Comparison of ENCODE assay signal across 19 cellular contexts in genomic region chr1:33456302-33456886, GRCh38. TPM values are rescaled to one million over a fixed set of nuclear protein-coding genes. Genes with fewer than 3 reads are reported as not detected.
DNase-seq lines count a peak whose midpoint lies in the region; ATAC-seq and TF ChIP-seq lines count a peak whose summit lies in the region.
"Had no signal": no experiment of that assay in that cellular context is flagged by ENCODE, and none has a peak within 500 bp of the region (broad histone marks: within the 10 kb centered on the region; RNA-seq: fewer than 3 reads in every experiment).

No MANE protein-coding gene starts in this region.

- CTCF ChIA-PET in Calu3 (lab: Charles Lee), result interaction anchor here (0.7 to 1.4 kb wide), 2 partner anchors 93 to 161 kb away, joined by 3 to 11 read pairs; no protein-coding TSS in a partner anchor

- H3K9me3 Mint-ChIP-seq in dendritic cell treated with granulocyte-macrophage colony-stimulating factor and Interleukin-4, amounts not matched to agents 40 ng/mL and 50 ng/mL, for 4 days, result no peaks in the 10 kb centered on the region
- no peaks in the 10 kb centered on the region for H3K9me3 Mint-ChIP-seq in Calu3 (ENCODE audit: low read depth, unreplicated experiment)
- H3K9me3 Mint-ChIP-seq: activated CD4-positive, alpha-beta T cell treated with anti-CD3 and anti-CD28 coated beads, Interleukin-2, amount 10 ng/mL, durations not matched to agents 24 days and 14 days; activated naive CD8-positive, alpha-beta T cell treated with anti-CD3 and anti-CD28 coated beads for 36 hours; activated T-helper 17 cell treated with anti-CD3 and anti-CD28 coated beads, Interleukin-2, amount 50 U/mL, for 72 hours; CD8-positive, alpha-beta T cell; HFFc6; stimulated activated memory B cell treated with anti-CD40 and anti-IgM and Interleukin-4, amounts not matched to agents 10 μg/mL and 1 μg/mL and 100 μg/mL, for 72 hours had no signal

- no TSS peak for BruUV-seq in Calu3 (replicated peaks; lab: Mats Ljungman, UMichigan)

- H3K27ac Mint-ChIP-seq in dendritic cell treated with granulocyte-macrophage colony-stimulating factor and Interleukin-4, amounts not matched to agents 40 ng/mL and 50 ng/mL, for 4 days, result peak overlapping the region; percentile 83
- no peak overlapping the region for H3K27ac Mint-ChIP-seq in Calu3 (ENCODE audit: unreplicated experiment)
- H3K27ac Mint-ChIP-seq: activated CD4-positive, alpha-beta T cell treated with anti-CD3 and anti-CD28 coated beads, Interleukin-2, amount 10 ng/mL, durations not matched to agents 24 days and 14 days; activated naive CD8-positive, alpha-beta T cell treated with anti-CD3 and anti-CD28 coated beads for 36 hours; activated T-helper 17 cell treated with anti-CD3 and anti-CD28 coated beads, Interleukin-2, amount 50 U/mL, for 72 hours; CD8-positive, alpha-beta T cell; neural progenitor cell; stimulated activated memory B cell treated with anti-CD40 and anti-IgM and Interleukin-4, amounts not matched to agents 10 μg/mL and 1 μg/mL and 100 μg/mL, for 72 hours had no signal

- H3K36me3 Mint-ChIP-seq in dendritic cell treated with granulocyte-macrophage colony-stimulating factor and Interleukin-4, amounts not matched to agents 40 ng/mL and 50 ng/mL, for 4 days (ENCODE audit: low read depth), result no peaks in the 10 kb centered on the region
- H3K36me3 Mint-ChIP-seq in Calu3 (ENCODE audit: insufficient read depth, unreplicated experiment), result no peaks in the 10 kb centered on the region
- H3K36me3 Mint-ChIP-seq: activated naive CD8-positive, alpha-beta T cell treated with anti-CD3 and anti-CD28 coated beads for 36 hours; CD8-positive, alpha-beta T cell; neural progenitor cell; stimulated activated memory B cell treated with anti-CD40 and anti-IgM and Interleukin-4, amounts not matched to agents 10 μg/mL and 1 μg/mL and 100 μg/mL, for 72 hours had no signal

- H3K36me3 ChIP-seq in adrenal gland (replicated peaks in 1 of 2) (no peaks in the 10 kb centered on the region), mesodermal cell (ENCODE audit: control insufficient read depth, insufficient read depth, low read length) (no peaks in the 10 kb centered on the region), testis (ENCODE audit: low read depth, missing control alignments) (no peaks in the 10 kb centered on the region)
- H3K36me3 ChIP-seq: neural progenitor cell, tibial artery had no signal

- no peak overlapping the region for H3K4me3 Mint-ChIP-seq in dendritic cell treated with granulocyte-macrophage colony-stimulating factor and Interleukin-4, amounts not matched to agents 40 ng/mL and 50 ng/mL, for 4 days
- H3K4me3 Mint-ChIP-seq in Calu3 (ENCODE audit: low read depth, unreplicated experiment), result no peak overlapping the region
- H3K4me3 Mint-ChIP-seq: activated CD4-positive, alpha-beta T cell treated with anti-CD3 and anti-CD28 coated beads, Interleukin-2, amount 10 ng/mL, durations not matched to agents 24 days and 14 days; activated naive CD8-positive, alpha-beta T cell treated with anti-CD3 and anti-CD28 coated beads for 36 hours; activated T-helper 17 cell treated with anti-CD3 and anti-CD28 coated beads, Interleukin-2, amount 50 U/mL, for 72 hours; CD8-positive, alpha-beta T cell; HFFc6; neural progenitor cell; stimulated activated memory B cell treated with anti-CD40 and anti-IgM and Interleukin-4, amounts not matched to agents 10 μg/mL and 1 μg/mL and 100 μg/mL, for 72 hours had no signal

- TF ChIP-seq POLR2A in adrenal gland (IDR thresholded peaks at IDR 0.05) (no peak), testis (IDR thresholded peaks at IDR 0.05) (no peak)

- no peaks in the 10 kb centered on the region for H3K27me3 ChIP-seq in adrenal gland
- H3K27me3 ChIP-seq in testis, result no peaks in the 10 kb centered on the region
- H3K27me3 ChIP-seq: neural progenitor cell, tibial artery had no signal

- peak in 5 of 7 donors; percentile 37 to 66 (median 55) for DNase-seq in adrenal gland
- peak; percentile 19 for DNase-seq in testis
- no peak for DNase-seq in NOMO-1 treated with dmso at 0.1 percent for 144 hours (lab: John Stamatoyannopoulos, UW; ENCODE audit: unreplicated experiment)
- no peak for DNase-seq in Calu3
- DNase-seq: NCI-H748 treated with DMSO at 0.1 percent for 48 hours, SIG-M5 had no signal

- 35 to 55% (median 40%) methylated on average over 8 of the region's 8 CpGs for WGBS in adrenal gland, 4 donors
- WGBS in mesodermal cell (ENCODE audit: insufficient coverage in 2 of 2), 2 experiments, result 67 to 100% methylated on average over 1 to 5 of the region's 8 CpGs
- WGBS in testis, 2 donors, result 60 to 61% methylated on average over 8 of the region's 8 CpGs

- no peak for ATAC-seq in GM21447 (IDR thresholded peaks at IDR 0.05; ENCODE audit: unreplicated experiment)
- ATAC-seq in GM18909 (IDR thresholded peaks at IDR 0.05; ENCODE audit: poor library complexity, unreplicated experiment), result no peak

- no peak overlapping the region for H3K4me3 ChIP-seq in adrenal gland
- H3K4me3 ChIP-seq in mesodermal cell (ENCODE audit: extremely low read depth, insufficient read depth, low read length, poor library complexity, severe bottlenecking), result no peak overlapping the region
- H3K4me3 ChIP-seq in testis, result no peak overlapping the region
- H3K4me3 ChIP-seq: mucosa of descending colon, neural progenitor cell, tibial artery had no signal

- intact Hi-C loops in adrenal gland (cut with DNase I) (no loop called here), testis (cut with DNase I; ENCODE audit: low total_unique reads) (no loop called here), Calu3 (cut with micrococcal nuclease; ENCODE audit: unreplicated experiment) (loop anchor here (5.0 kb wide), 1 partner anchor 344 kb away; no protein-coding TSS in a partner anchor)
- intact Hi-C loops in dendritic cell treated with granulocyte-macrophage colony-stimulating factor and Interleukin-4, amounts not matched to agents 40 ng/mL and 50 ng/mL, for 4 days (cut with micrococcal nuclease), result loop anchor here (10.0 kb wide), 1 partner anchor 72 kb away; no protein-coding TSS in a partner anchor

- TF ChIP-seq CTCF in adrenal gland (IDR thresholded peaks at IDR 0.05) (no peak), testis (IDR thresholded peaks at IDR 0.05) (no peak), Calu3 (IDR thresholded peaks at IDR 0.05; ENCODE audit: unreplicated experiment) (no peak)

- peaks cover 62% of the 10 kb centered on the region for H3K4me1 Mint-ChIP-seq in dendritic cell treated with granulocyte-macrophage colony-stimulating factor and Interleukin-4, amounts not matched to agents 40 ng/mL and 50 ng/mL, for 4 days (ENCODE audit: low read depth)
- H3K4me1 Mint-ChIP-seq in Calu3 (ENCODE audit: low read depth, unreplicated experiment), result peaks cover 17% of the 10 kb centered on the region

- H3K27ac ChIP-seq in adrenal gland (peak overlapping the region in 4 of 5 donors; percentile 4 to 65 (median 44)), mesodermal cell (ENCODE audit: low read depth, low read length, severe bottlenecking) (peak overlapping the region; percentile 23), testis (no peak overlapping the region)
- H3K27ac ChIP-seq: neural progenitor cell had no signal

- H3K4me1 ChIP-seq in adrenal gland (replicated peaks in 1 of 2), result peaks cover 13 to 42% of the 10 kb centered on the region in 2 donors
- peaks cover 43% of the 10 kb centered on the region for H3K4me1 ChIP-seq in mesodermal cell (ENCODE audit: control insufficient read depth, insufficient read depth, low read length, poor library complexity, severe bottlenecking)
- H3K4me1 ChIP-seq in testis, result no peaks in the 10 kb centered on the region
- H3K4me1 ChIP-seq: neural progenitor cell had no signal

- H3K9me3 ChIP-seq in adrenal gland (replicated peaks in 1 of 3) (no peaks in the 10 kb centered on the region), mesodermal cell (ENCODE audit: control insufficient read depth, low read length) (peaks cover 6% of the 10 kb centered on the region), testis (no peaks in the 10 kb centered on the region)
- H3K9me3 ChIP-seq: mucosa of descending colon, tibial artery had no signal

- no peaks in the 10 kb centered on the region for H3K27me3 Mint-ChIP-seq in dendritic cell treated with granulocyte-macrophage colony-stimulating factor and Interleukin-4, amounts not matched to agents 40 ng/mL and 50 ng/mL, for 4 days
- H3K27me3 Mint-ChIP-seq in Calu3 (ENCODE audit: unreplicated experiment), result peaks cover 28% of the 10 kb centered on the region
- H3K27me3 Mint-ChIP-seq: stimulated activated memory B cell treated with anti-CD40 and anti-IgM and Interleukin-4, amounts not matched to agents 10 μg/mL and 1 μg/mL and 100 μg/mL, for 72 hours had no signal

RNA-seq across cellular contexts. Expression of gene ZSCAN20, which starts 16.1 kb away (rescaled TPM):
- total RNA-seq in adrenal gland, result 10 to 100 TPM in 1 of 8 donors, 1 to 10 TPM in 7; 3.6 to 12.7 (median 4.9) TPM
- 1 to 10 TPM in 2 of 3 donors, under 1 TPM in 1; 0.84 to 1.8 (median 1.6) TPM for polyA plus RNA-seq in adrenal gland
- 4.2 TPM for polyA plus RNA-seq in mesodermal cell (2013, experiment 1 of 2)
- 3.3 TPM for polyA plus RNA-seq in mesodermal cell (2013, experiment 2 of 2)
- total RNA-seq in testis, result 10 to 100 TPM in 1 of 2 donors, 1 to 10 TPM in 1; 9.8 to 10.1 TPM
- polyA plus RNA-seq in testis (ENCODE audit: insufficient read depth, low read depth, low replicate concordance), result 4.5 TPM
- 6.6 and 8.2 TPM in 2 replicates for total RNA-seq in Calu3 (2022)

RNA-seq across cellular contexts. Expression of gene PHC2, which starts 25.5 kb away (rescaled TPM):
- total RNA-seq in adrenal gland, result 100 to 1,000 TPM; 100 to 164 (median 131) TPM
- polyA plus RNA-seq in adrenal gland, result 100 to 1,000 TPM in 1 of 3 donors, 10 to 100 TPM in 2; 61.5 to 104 (median 84.2) TPM
- 179 TPM for polyA plus RNA-seq in mesodermal cell (2013, experiment 1 of 2)
- 133 TPM for polyA plus RNA-seq in mesodermal cell (2013, experiment 2 of 2)
- total RNA-seq in testis, result 100 to 1,000 TPM; 121 to 130 TPM
- 178 TPM for polyA plus RNA-seq in testis (ENCODE audit: insufficient read depth, low read depth, low replicate concordance)
- total RNA-seq in Calu3 (2022), result 54.2 and 59.5 TPM in 2 replicates

Comparison
In these comparisons a context has a peak if more than half of its experiments do, and no peak if none do; other contexts are left out.
1. DNase-seq: peak in adrenal gland (5 of 7) and testis (single experiment); none in NOMO-1 treated with dmso at 0.1 percent for 144 hours (single experiment) and Calu3 (single experiment).
2. H3K27ac ChIP-seq: peak in adrenal gland (4 of 5) and mesodermal cell (single experiment); none in testis (0 of 2).
3. intact Hi-C loops: an anchor here in dendritic cell treated with granulocyte-macrophage colony-stimulating factor and Interleukin-4, amounts not matched to agents 40 ng/mL and 50 ng/mL, for 4 days (10.0 kb wide) and Calu3 (5.0 kb wide); none called in adrenal gland and testis.